Comparison of ENCODE assay signal across 31 cellular contexts in the genomic region with DNA sequence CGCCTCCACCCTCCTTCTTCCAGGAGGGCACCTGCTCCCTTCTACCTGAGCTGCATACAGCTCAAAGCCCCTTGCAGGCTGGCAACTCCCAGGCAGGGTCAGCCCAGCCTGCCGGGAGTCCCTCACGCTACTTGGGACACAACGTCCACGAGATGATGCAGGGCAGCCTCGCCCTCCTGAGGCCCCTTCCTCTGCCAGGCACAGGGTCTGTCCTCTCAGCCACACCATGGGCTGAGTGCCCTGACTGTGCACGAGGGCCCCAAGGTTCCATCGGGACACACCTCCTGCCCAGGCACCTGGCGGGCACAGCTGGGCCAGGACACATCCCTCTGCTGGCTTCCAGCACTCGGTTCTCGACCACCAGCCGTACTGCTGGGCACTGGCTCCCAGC.
"Had no signal": no experiment of that assay in that cellular context is flagged by ENCODE, and none has a peak within 500 bp of the region (broad histone marks: within the 10 kb centered on the region; RNA-seq: fewer than 3 reads in every experiment).

No MANE protein-coding gene starts in this region.

- FAIRE-seq: astrocyte, frontal cortex, TTC549, urothelium cell line had no signal

- H3K79me2 ChIP-seq: hepatocyte, parathyroid adenoma had no signal

- H3K36me3 ChIP-seq: brain microvascular endothelial cell, colonic mucosa, right atrium auricular region, thoracic aorta had no signal

- H3K4me1 ChIP-seq: parathyroid adenoma had no signal

- H3K4me2 ChIP-seq: hepatocyte had no signal

- H2AFZ ChIP-seq: hepatocyte, parathyroid adenoma had no signal

- H3K27ac ChIP-seq: brain microvascular endothelial cell, colonic mucosa, hepatocyte, parathyroid adenoma, psoas muscle, right atrium auricular region, thoracic aorta, WERI-Rb-1 had no signal

- H3K9me3 ChIP-seq: colonic mucosa had no signal

- H3K4me3 ChIP-seq: colonic mucosa, hepatocyte, psoas muscle, right atrium auricular region, thoracic aorta had no signal

- H3K9ac ChIP-seq: parathyroid adenoma had no signal

- DNase-seq: activated CD4-positive, alpha-beta T cell treated with anti-CD3 and anti-CD28 coated beads for 48 hours; activated CD4-positive, alpha-beta T cell treated with anti-CD3 and anti-CD28 coated beads, Interleukin-2, amount 50 U/mL, for 48 hours; activated CD8-positive, alpha-beta memory T cell treated with anti-CD3 and anti-CD28 coated beads, Interleukin-2, amount 50 U/mL, for 4 hours; activated gamma-delta T cell treated with Interleukin-2 at 50 U/mL for 16 hours; activated naive CD4-positive, alpha-beta T cell treated with anti-CD3 and anti-CD28 coated beads, Interleukin-2, amount 50 U/mL, for 16 hours; activated T-cell treated with anti-CD3 and anti-CD28 coated beads, Interleukin-2, amount 50 U/mL, for 1 hour; amniotic stem cell; brain microvascular endothelial cell; caudate nucleus; colonic mucosa; effector memory CD4-positive, alpha-beta T cell; islet precursor cell; left cardiac atrium; naive B cell; nephron progenitor cell; stimulated activated CD4-positive, alpha-beta T cell treated with anti-CD3 and anti-CD28 coated beads, Interleukin-2, amount 100 ng/mL, for 48 hours; SW 1271; T-helper 9 cell; trophoblast cell; WERI-Rb-1 had no signal

- ATAC-seq: activated CD4-positive, CD25-positive, alpha-beta regulatory T cell treated with anti-CD3 and anti-CD28 coated beads, Interleukin-2, amount 50 U/mL, for 24 hours; activated T-helper 17 cell treated with anti-CD3 and anti-CD28 coated beads, Interleukin-2, amount 50 U/mL, for 72 hours; left cardiac atrium; psoas muscle had no signal
